In the genomic region with DNA sequence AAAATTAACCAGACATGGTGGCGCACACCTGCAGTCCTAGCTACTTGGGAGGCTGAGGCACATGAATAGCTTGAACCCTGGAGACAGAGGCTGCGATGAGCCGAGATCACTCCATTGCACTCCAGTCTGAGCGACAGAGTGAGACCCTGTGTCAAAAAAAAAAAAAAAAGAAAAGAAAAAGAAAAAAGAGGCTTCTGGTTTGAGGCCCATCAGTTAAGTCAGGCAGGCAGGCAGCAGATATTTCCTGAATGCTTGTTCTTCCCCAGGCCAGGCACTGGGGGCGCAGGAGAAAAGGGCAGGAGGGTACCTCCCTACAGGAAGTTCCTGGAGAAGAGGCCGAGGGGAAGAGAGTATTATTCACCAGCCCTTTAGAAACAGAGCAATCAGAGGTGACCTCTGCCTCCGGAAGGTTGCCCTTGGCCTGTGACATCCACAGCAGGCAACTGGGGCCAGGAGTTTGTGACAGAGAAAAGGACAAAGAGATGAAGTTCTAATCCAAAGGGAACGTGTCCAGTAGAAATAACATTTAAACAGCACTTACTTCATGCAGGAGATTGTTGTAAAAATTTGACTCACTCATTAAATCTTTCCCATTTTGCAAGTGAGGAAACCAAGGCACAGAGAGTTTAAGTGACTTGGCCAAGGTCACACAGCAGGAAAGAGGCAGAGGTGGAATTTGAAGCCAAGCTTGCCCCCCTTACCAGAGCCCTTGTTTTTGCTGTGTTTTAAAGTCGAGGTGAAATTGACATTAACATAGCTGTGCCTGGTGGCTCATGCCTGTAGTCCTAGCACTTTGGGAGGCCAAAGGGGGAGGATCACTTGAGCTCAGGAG, we compare ENCODE assay signal across 6 cellular contexts. TPM values are rescaled to one million over a fixed set of nuclear protein-coding genes. Genes with fewer than 3 reads are reported as not detected.
DNase-seq lines count a peak whose midpoint lies in the region; ATAC-seq, FAIRE-seq and TF ChIP-seq lines count a peak whose summit lies in the region.

No MANE protein-coding gene starts in this region.

- no peaks in the 10 kb centered on the region for H3K4me1 ChIP-seq in breast epithelium

- H3K27me3 Mint-ChIP-seq in CD14-positive monocyte (ENCODE audit: low read depth in 3 of 3) (peaks cover 0 to 2% (median 0%) of the 10 kb centered on the region in 3 donors), progenitor cell of endocrine pancreas (peaks cover 5% of the 10 kb centered on the region)

- no peaks in the 10 kb centered on the region for H3K9me3 ChIP-seq in breast epithelium

- H3K36me3 Mint-ChIP-seq in CD14-positive monocyte (no peaks in the 10 kb centered on the region), progenitor cell of endocrine pancreas (ENCODE audit: insufficient read depth) (no peaks in the 10 kb centered on the region)

- H3K4me3 ChIP-seq in breast epithelium, result no peak overlapping the region

- peak overlapping the region; percentile 61 to 69 for H3K27ac ChIP-seq in breast epithelium

- TF ChIP-seq POLR2A in breast epithelium (IDR thresholded peaks at IDR 0.05), result no peak

- H3K27ac Mint-ChIP-seq in CD14-positive monocyte (peak overlapping the region; percentile 93 to 98 (median 94)), progenitor cell of endocrine pancreas (no peak overlapping the region)

- ATAC-seq in HG02642 (IDR thresholded peaks at IDR 0.05; ENCODE audit: poor library complexity, unreplicated experiment), result no peak

- TF ChIP-seq CTCF in CD14-positive monocyte (IDR thresholded peaks at IDR 0.05), result peak; percentile 63
- TF ChIP-seq CTCF in breast epithelium (IDR thresholded peaks at IDR 0.05), result peak; percentile 36 to 51 (median 37)
- peak; percentile 57 for TF ChIP-seq CTCF in progenitor cell of endocrine pancreas (IDR thresholded peaks at IDR 0.05; ENCODE audit: unreplicated experiment)
- no peak for TF ChIP-seq CTCF in D721Med (IDR thresholded peaks at IDR 0.05; ENCODE audit: insufficient read depth, missing control alignments)

- H3K4me3 Mint-ChIP-seq in CD14-positive monocyte, result peak overlapping the region in 1 of 2 donors; percentile 64
- H3K4me3 Mint-ChIP-seq in progenitor cell of endocrine pancreas (ENCODE audit: low read depth), result no peak overlapping the region

- DNase-seq in CD14-positive monocyte (ENCODE audit: low spot score) (peak; percentile 70), Kasumi-1 (lab: John Stamatoyannopoulos, UW) (peak; percentile 86 to 89), breast epithelium (ENCODE audit: low spot score in 2 of 2) (no peak), progenitor cell of endocrine pancreas (ENCODE audit: low spot score, unreplicated experiment) (peak; percentile 33), D721Med (ENCODE audit: insufficient read length, low spot score) (no peak)

- intact Hi-C loops in CD14-positive monocyte (cut with micrococcal nuclease) (no loop called here), breast epithelium (cut with DNase I; ENCODE audit: low total_unique reads) (no loop called here)

- H3K9me3 Mint-ChIP-seq in CD14-positive monocyte (peaks cover 0 to 4% (median 0%) of the 10 kb centered on the region in 7 donors), progenitor cell of endocrine pancreas (ENCODE audit: low read depth) (no peaks in the 10 kb centered on the region)

- H3K27me3 ChIP-seq in breast epithelium, result no peaks in the 10 kb centered on the region

- H3K4me1 Mint-ChIP-seq in CD14-positive monocyte (peaks cover 53% of the 10 kb centered on the region), progenitor cell of endocrine pancreas (ENCODE audit: low read depth) (peaks cover 2% of the 10 kb centered on the region)

- FAIRE-seq in D721Med (lab: Jason Lieb, UNC), result no peak

- H3K36me3 ChIP-seq in breast epithelium, result no peaks in the 10 kb centered on the region

RNA-seq across cellular contexts. Expression of a gene that starts 4.3 kb away (rescaled TPM):
- not detected for polyA plus RNA-seq in CD14-positive monocyte
- not detected for total RNA-seq in breast epithelium
- total RNA-seq in progenitor cell of endocrine pancreas, result not detected in 2 replicates

RNA-seq across cellular contexts. Expression of a gene that starts 7.9 kb away (rescaled TPM):
- 10 to 100 TPM; 54.9 to 61.5 TPM for polyA plus RNA-seq in CD14-positive monocyte
- total RNA-seq in breast epithelium (10 to 100 TPM in 1 of 3 donors, 1 to 10 TPM in 2; 5.1 to 11.0 (median 5.2) TPM), progenitor cell of endocrine pancreas (3.4 and 3.7 TPM in 2 replicates)

RNA-seq across cellular contexts. Expression of a gene that starts 17.5 kb away (rescaled TPM):
- under 1 TPM; 0.89 to 0.95 TPM for polyA plus RNA-seq in CD14-positive monocyte
- total RNA-seq in breast epithelium, result 1 to 10 TPM; 2.6 to 3.7 (median 3.6) TPM
- total RNA-seq in progenitor cell of endocrine pancreas, result 26.5 and 30.6 TPM in 2 replicates

RNA-seq across cellular contexts. Expression of a gene that starts 38.3 kb away (rescaled TPM):
- polyA plus RNA-seq in CD14-positive monocyte, result not detected
- 1 to 10 TPM in 2 of 3 donors, not detected in 1; 2.5 to 3.9 TPM for total RNA-seq in breast epithelium
- total RNA-seq in progenitor cell of endocrine pancreas, result 5.7 and 7.7 TPM in 2 replicates

RNA-seq across cellular contexts. Expression of a gene that starts 49.0 kb away (rescaled TPM):
- under 1 TPM; 0.42 to 0.52 TPM for polyA plus RNA-seq in CD14-positive monocyte
- total RNA-seq in breast epithelium (1 to 10 TPM; 4.6 to 6.4 (median 5.0) TPM), progenitor cell of endocrine pancreas (3.0 and 3.5 TPM in 2 replicates)

Comparison
In these comparisons a context has a peak if more than half of its experiments do, and no peak if none do; other contexts are left out.
1. DNase-seq: peak in CD14-positive monocyte (single experiment), Kasumi-1 (2 of 2) and progenitor cell of endocrine pancreas (single experiment); none in breast epithelium (0 of 2) and D721Med (single experiment).